20 cellular contexts compared by ENCODE assay signal in genomic region chr14:105470163-105470811, GRCh38. TPM values are rescaled to one million over a fixed set of nuclear protein-coding genes. Genes with fewer than 3 reads are reported as not detected.
DNase-seq lines count a peak whose midpoint lies in the region; ATAC-seq and TF ChIP-seq lines count a peak whose summit lies in the region.
"Had no signal": no experiment of that assay in that cellular context is flagged by ENCODE, and none has a peak within 500 bp of the region (broad histone marks: within the 10 kb centered on the region; RNA-seq: fewer than 3 reads in every experiment).

No MANE protein-coding gene starts in this region.

- H3K79me1 ChIP-seq in H9 (ENCODE audit: insufficient read depth, low read depth, low read length, poor library complexity, severe bottlenecking), result no peaks in the 10 kb centered on the region

- H3K4me1 ChIP-seq in H9 (ENCODE audit: insufficient read depth, low read length) (no peaks in the 10 kb centered on the region; the same call in 1 of the 2 replicates), right atrium auricular region (peaks cover 0 to 86% of the 10 kb centered on the region in 2 donors)

- H3K4me3 Mint-ChIP-seq in H9, result no peak overlapping the region
- H3K4me3 Mint-ChIP-seq: activated T-helper 1 cell treated with anti-CD3 and anti-CD28 coated beads, Interleukin-12 subunit alpha, Interleukin-12 subunit beta, Interleukin-2, Interleukin-4 antibody, amounts not matched to agents 30 ng/mL and 10 ng/mL and 1 ng/mL, durations not matched to agents 14 hours and 24 hours and 36 hours; naive thymus-derived CD4-positive, alpha-beta T cell; stimulated activated memory B cell treated with anti-CD40 and anti-IgM and Interleukin-4, amounts not matched to agents 10 μg/mL and 1 μg/mL and 100 μg/mL, for 72 hours had no signal

- H3T11ph ChIP-seq in H9 (ENCODE audit: low read length), result no peak overlapping the region

- no peak overlapping the region for H4K91ac ChIP-seq in H9 (ENCODE audit: insufficient read length, low read depth, low read length)

- H3K9me3 ChIP-seq in H9 (ENCODE audit: control insufficient read depth, low read depth, low read length) (no peaks in the 10 kb centered on the region), WERI-Rb-1 (ENCODE audit: severe bottlenecking) (no peaks in the 10 kb centered on the region), right atrium auricular region (no peaks in the 10 kb centered on the region)
- H3K9me3 ChIP-seq: colonic mucosa had no signal

- H2BK15ac ChIP-seq in H9 (ENCODE audit: low read depth, low read length), result no peak overlapping the region

- H2AFZ ChIP-seq in H9 (ENCODE audit: low read length), result no peak overlapping the region
- H2AFZ ChIP-seq: parathyroid adenoma had no signal

- H3K27ac ChIP-seq in H9 (ENCODE audit: insufficient read length, low read depth, low read length) (no peak overlapping the region), WERI-Rb-1 (peak overlapping the region; percentile 26), right atrium auricular region (peak overlapping the region; percentile 89 to 93)
- H3K27ac ChIP-seq: colonic mucosa, parathyroid adenoma had no signal

- DNase-seq in H9 (peak; percentile 70), WERI-Rb-1 (no peak), right atrium auricular region (ENCODE audit: low spot score) (no peak), superior temporal gyrus (ENCODE audit: extremely low spot score) (peak; percentile 4)
- DNase-seq: activated CD4-positive, alpha-beta T cell treated with anti-CD3 and anti-CD28 coated beads for 4 hours; colonic mucosa; hypothalamus; islet precursor cell; mesenchymal stem cell; naive thymus-derived CD4-positive, alpha-beta T cell; NCI-H1436 treated with DMSO at 0.1 percent for 48 hours; NCI-H526 treated with DMSO at 0.1 percent for 48 hours; SHP77 had no signal

- H3K79me2 ChIP-seq in H9 (ENCODE audit: insufficient read depth, low read length), result no peaks in the 10 kb centered on the region
- H3K79me2 ChIP-seq: parathyroid adenoma had no signal

- no peak overlapping the region for H3K4ac ChIP-seq in H9 (ENCODE audit: low read depth, low read length)

- peaks cover 1 to 6% of the 10 kb centered on the region in 2 experiments; a peak in 2 of 4 replicates for H3K4me1 Mint-ChIP-seq in H9
- H3K4me1 Mint-ChIP-seq: naive thymus-derived CD4-positive, alpha-beta T cell had no signal

- no peak for TF ChIP-seq POLR2A in GM18505 (IDR thresholded peaks at IDR 0.05; ENCODE audit: borderline replicate concordance, extremely low read depth, insufficient read depth, insufficient read length)

- no peak overlapping the region for H2BK120ac ChIP-seq in H9 (ENCODE audit: low read depth, low read length, poor library complexity, severe bottlenecking)

- peaks cover under 1% of the 10 kb centered on the region for H3K23me2 ChIP-seq in H9 (ENCODE audit: insufficient read length, low read depth, low read length, poor library complexity, severe bottlenecking)

- H4K8ac ChIP-seq in H9 (replicated peaks; ENCODE audit: insufficient read length, low read depth, low read length), result no peak overlapping the region

- no peak overlapping the region for H2BK5ac ChIP-seq in H9 (ENCODE audit: insufficient read length, low read length)

- peaks cover 2% of the 10 kb centered on the region for H3K27me3 Mint-ChIP-seq in H9 (ENCODE audit: low read depth)
- H3K27me3 Mint-ChIP-seq: stimulated activated memory B cell treated with anti-CD40 and anti-IgM and Interleukin-4, amounts not matched to agents 10 μg/mL and 1 μg/mL and 100 μg/mL, for 72 hours had no signal

- H4K20me1 ChIP-seq in H9 (ENCODE audit: control insufficient read depth, insufficient read depth, insufficient read length), result no peaks in the 10 kb centered on the region

- no peak overlapping the region; a peak in 1 of 7 replicates for H3K27ac Mint-ChIP-seq in H9
- H3K27ac Mint-ChIP-seq: activated naive CD4-positive, alpha-beta T cell treated with anti-CD3 and anti-CD28 coated beads, Interleukin-2, amount 50 U/mL, for 72 hours; activated T-helper 1 cell treated with anti-CD3 and anti-CD28 coated beads, Interleukin-12 subunit alpha, Interleukin-12 subunit beta, Interleukin-2, Interleukin-4 antibody, amounts not matched to agents 30 ng/mL and 10 ng/mL and 1 ng/mL, durations not matched to agents 14 hours and 24 hours and 36 hours; naive thymus-derived CD4-positive, alpha-beta T cell; stimulated activated memory B cell treated with anti-CD40 and anti-IgM and Interleukin-4, amounts not matched to agents 10 μg/mL and 1 μg/mL and 100 μg/mL, for 72 hours had no signal

- no peak overlapping the region for H3K18ac ChIP-seq in H9 (ENCODE audit: insufficient read length, low read depth, low read length)

- ATAC-seq in GM21737 (IDR thresholded peaks at IDR 0.05; ENCODE audit: unreplicated experiment) (no peak), GM19035 (IDR thresholded peaks at IDR 0.05; ENCODE audit: unreplicated experiment) (no peak), GM18505 (IDR thresholded peaks at IDR 0.05; ENCODE audit: unreplicated experiment) (no peak)
- ATAC-seq: activated naive CD4-positive, alpha-beta T cell treated with anti-CD3 and anti-CD28 coated beads, Interleukin-2, amount 50 U/mL, for 72 hours; naive thymus-derived CD4-positive, alpha-beta T cell; stimulated activated memory B cell treated with anti-CD40 and anti-IgM and Interleukin-4, amounts not matched to agents 10 μg/mL and 1 μg/mL and 100 μg/mL, for 72 hours had no signal

- no peak overlapping the region for H4K5ac ChIP-seq in H9 (ENCODE audit: insufficient read length, low read depth, low read length)

- H2AK5ac ChIP-seq in H9 (ENCODE audit: insufficient read length, low read length), result no peak overlapping the region

- H3K14ac ChIP-seq in H9 (ENCODE audit: insufficient read depth, low read length), result no peak overlapping the region

- no CpG with 5 or more reads among the region's 41 CpGs for WGBS in H9 (ENCODE audit: extremely low coverage, insufficient read length, low lambda C conversion rate)

- H3K36me3 ChIP-seq in WERI-Rb-1, result peaks cover 27% of the 10 kb centered on the region
- peaks cover 10% of the 10 kb centered on the region for H3K36me3 ChIP-seq in right atrium auricular region
- H3K36me3 ChIP-seq: colonic mucosa had no signal

- no peaks in the 10 kb centered on the region for H3K9me3 Mint-ChIP-seq in H9
- H3K9me3 Mint-ChIP-seq: activated naive CD4-positive, alpha-beta T cell treated with anti-CD3 and anti-CD28 coated beads, Interleukin-2, amount 50 U/mL, for 72 hours; activated T-helper 1 cell treated with anti-CD3 and anti-CD28 coated beads, Interleukin-12 subunit alpha, Interleukin-12 subunit beta, Interleukin-2, Interleukin-4 antibody, amounts not matched to agents 30 ng/mL and 10 ng/mL and 1 ng/mL, durations not matched to agents 14 hours and 24 hours and 36 hours; naive thymus-derived CD4-positive, alpha-beta T cell; stimulated activated memory B cell treated with anti-CD40 and anti-IgM and Interleukin-4, amounts not matched to agents 10 μg/mL and 1 μg/mL and 100 μg/mL, for 72 hours had no signal

- H2BK20ac ChIP-seq in H9 (ENCODE audit: low read depth, low read length, poor library complexity, severe bottlenecking), result no peak overlapping the region

- TF ChIP-seq CTCF in H9 (conservative IDR thresholded peaks at IDR 0.05) (no peak), WERI-Rb-1 (IDR thresholded peaks at IDR 0.05; ENCODE audit: low read depth, low read length) (no peak), right atrium auricular region (IDR thresholded peaks at IDR 0.05) (no peak)

- H3K27me3 ChIP-seq in H9 (ENCODE audit: insufficient read depth, low read length), result peaks cover 1% of the 10 kb centered on the region; the same call in 1 of the 2 replicates
- H3K27me3 ChIP-seq in WERI-Rb-1 (ENCODE audit: insufficient read depth, low read depth, severe bottlenecking), result no peaks in the 10 kb centered on the region
- no peaks in the 10 kb centered on the region for H3K27me3 ChIP-seq in right atrium auricular region

- no peak overlapping the region for H3K9ac ChIP-seq in H9 (ENCODE audit: extremely low read depth, insufficient read length, low read length)
- H3K9ac ChIP-seq: parathyroid adenoma had no signal

- H3K4me2 ChIP-seq in H9 (ENCODE audit: insufficient read depth, insufficient read length, low read length), result no peak overlapping the region

- peaks cover 1 to 10% (median 3%) of the 10 kb centered on the region in 3 experiments; a peak in 3 of 7 replicates for H3K36me3 Mint-ChIP-seq in H9 (ENCODE audit: insufficient read depth in 1 of 3, low read depth in 3 of 3)
- H3K36me3 Mint-ChIP-seq: activated naive CD4-positive, alpha-beta T cell treated with anti-CD3 and anti-CD28 coated beads, Interleukin-2, amount 50 U/mL, for 72 hours; naive thymus-derived CD4-positive, alpha-beta T cell had no signal

- H3K4me3 ChIP-seq in WERI-Rb-1 (ENCODE audit: low read depth, low read length) (no peak overlapping the region), right atrium auricular region (no peak overlapping the region)
- H3K4me3 ChIP-seq: colonic mucosa had no signal

- H2BK12ac ChIP-seq in H9 (ENCODE audit: insufficient read length, low read depth, low read length), result no peak overlapping the region

- no peak overlapping the region for H3K23ac ChIP-seq in H9 (ENCODE audit: insufficient read length, low read depth, low read length)

- no peak overlapping the region for H3K56ac ChIP-seq in H9 (ENCODE audit: insufficient read length, low read depth, low read length)

RNA-seq across cellular contexts. Expression of gene CRIP2, which starts 4.3 kb away (rescaled TPM):
- 5.7 and 7.2 TPM in 2 replicates for total RNA-seq in H9 (2021)
- 1,000 to 10,000 TPM in 1 of 2 donors, 100 to 1,000 TPM in 1; 831 to 1,272 TPM for total RNA-seq in right atrium auricular region
- total RNA-seq: activated T-helper 1 cell treated with anti-CD3 and anti-CD28 coated beads, Interleukin-12 subunit alpha, Interleukin-12 subunit beta, Interleukin-2, Interleukin-4 antibody, amounts not matched to agents 30 ng/mL and 10 ng/mL and 1 ng/mL, durations not matched to agents 14 hours and 24 hours and 36 hours had no signal

RNA-seq across cellular contexts. Expression of gene CRIP1, which starts 16.4 kb away (rescaled TPM):
- 6.9 and 8.8 TPM in 2 replicates for total RNA-seq in H9 (2021)
- 10 to 100 TPM; 42.9 to 79.2 TPM for total RNA-seq in right atrium auricular region

RNA-seq across cellular contexts. Expression of gene TEDC1, which starts 20.8 kb away (rescaled TPM):
- total RNA-seq in H9 (2021), result 26.2 TPM in 2 replicates
- 1 to 10 TPM; 3.5 to 3.9 TPM for total RNA-seq in right atrium auricular region

RNA-seq across cellular contexts. Expression of gene MTA1, which starts 50.7 kb away (rescaled TPM):
- total RNA-seq in H9 (2021) (222 and 230 TPM in 2 replicates), right atrium auricular region (10 to 100 TPM; 51.9 to 61.7 TPM)

RNA-seq across cellular contexts. Expression of gene TMEM121, which starts 56.1 kb away (rescaled TPM):
- total RNA-seq in H9 (2021) (1.0 and 2.6 TPM in 2 replicates), right atrium auricular region (1 to 10 TPM; 3.4 to 5.8 TPM)

Comparison
In these comparisons a context has a peak if more than half of its experiments do, and no peak if none do; other contexts are left out.
1. DNase-seq: peak in H9 (single experiment) and superior temporal gyrus (single experiment); none in WERI-Rb-1 (single experiment) and right atrium auricular region (single experiment).
2. RNA of gene CRIP2, which starts 4.3 kb away (total RNA-seq): 831 to 1,272 TPM in right atrium auricular region; 5.7 to 7.2 TPM in H9; every median in the first group is over 100 times any median in the second.